ENCODE assay signal across 8 cellular contexts in the genomic region with DNA sequence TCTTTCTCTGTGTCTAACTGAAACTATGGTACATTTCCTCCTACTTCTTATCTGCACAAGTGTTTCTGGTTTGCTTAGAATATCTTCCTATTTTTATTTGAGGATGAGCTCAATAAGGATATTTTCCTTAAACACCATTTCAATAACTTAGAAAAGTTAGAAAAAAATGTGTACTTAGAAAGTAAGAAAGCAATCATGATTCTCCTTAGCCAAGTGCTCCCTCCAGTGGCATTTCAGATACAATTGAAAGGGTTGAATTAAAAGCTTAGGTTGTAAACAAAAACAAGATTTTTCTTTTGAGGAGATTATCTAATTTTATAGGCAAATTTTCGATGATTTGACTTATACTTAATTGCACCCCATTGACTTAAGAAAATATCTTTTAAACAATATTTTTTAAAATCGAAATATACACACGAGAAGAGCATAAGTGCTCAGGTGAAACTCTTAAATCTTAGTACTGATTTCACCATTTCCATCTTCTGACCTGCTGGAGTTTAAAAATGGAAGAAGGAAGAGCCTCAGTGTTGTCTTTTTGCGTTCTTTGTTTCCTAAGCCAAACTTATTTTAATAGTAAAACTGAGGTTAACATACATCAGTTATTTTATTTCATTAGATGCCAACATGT. TPM values are rescaled to one million over a fixed set of nuclear protein-coding genes. Genes with fewer than 3 reads are reported as not detected.
A peak's percentile ranks its signal among the peaks of the same experiment; 100 is the strongest.
DNase-seq lines count a peak whose midpoint lies in the region; ATAC-seq, FAIRE-seq and TF ChIP-seq lines count a peak whose summit lies in the region.

No MANE protein-coding gene starts in this region.

- no peaks in the 10 kb centered on the region for H3K79me2 ChIP-seq in keratinocyte (ENCODE audit: control insufficient read depth, insufficient read depth, low read length)

- DNase-seq in AG09319 (ENCODE audit: extremely low read depth, low read depth) (peak; percentile 43), GM12864 (ENCODE audit: low read depth) (no peak), NCI-H2196 (lab: John Stamatoyannopoulos, UW; ENCODE audit: unreplicated experiment) (peak; percentile 40), amniotic stem cell (lab: John Stamatoyannopoulos, UW) (peak; percentile 52), keratinocyte (ENCODE audit: low read depth, low spot score) (no peak), thyroid gland (peak in 1 of 2 donors; percentile 7)

- FAIRE-seq in keratinocyte (lab: Jason Lieb, UNC): no peak

- no peaks in the 10 kb centered on the region for H3K4me1 ChIP-seq in keratinocyte (ENCODE audit: control insufficient read depth, extremely low read depth, insufficient read depth, low read length)
- H3K4me1 ChIP-seq in thyroid gland: no peaks in the 10 kb centered on the region

- no peak overlapping the region for H2AFZ ChIP-seq in keratinocyte (ENCODE audit: control insufficient read depth, low read length)

- H3K4me3 ChIP-seq in GM12864 (ENCODE audit: low read depth, low read length) (no peak overlapping the region), keratinocyte (ENCODE audit: control insufficient read depth in 2 of 3, extremely low read depth in 1 of 3, insufficient read depth in 2 of 3, low read depth in 1 of 3, low read length in 3 of 3) (no peak overlapping the region), thyroid gland (replicated peaks in 1 of 3) (no peak overlapping the region)

- H3K27ac ChIP-seq in keratinocyte (ENCODE audit: control insufficient read depth, insufficient read depth, low read length): no peak overlapping the region
- H3K27ac ChIP-seq in thyroid gland: no peak overlapping the region

- no peaks in the 10 kb centered on the region for H3K27me3 ChIP-seq in keratinocyte (ENCODE audit: control insufficient read depth, extremely low read depth, insufficient read depth, low read length)
- H3K27me3 ChIP-seq in thyroid gland: no peaks in the 10 kb centered on the region

- TF ChIP-seq POLR2A in thyroid gland (IDR thresholded peaks at IDR 0.05): no peak

- H3K4me2 ChIP-seq in keratinocyte (ENCODE audit: control insufficient read depth, extremely low read depth, insufficient read depth, low read depth, low read length): no peak overlapping the region

- H4K20me1 ChIP-seq in keratinocyte (ENCODE audit: control insufficient read depth, extremely low read depth, insufficient read depth, low read length): no peaks in the 10 kb centered on the region

- intact Hi-C loops in thyroid gland (cut with DNase I): loop anchor here (5.0 kb wide), 1 partner anchor 145 kb away; no protein-coding TSS in a partner anchor

- dilution Hi-C loops in keratinocyte (cut with MboI; ENCODE audit: extremely low pct_ligation_motif_present, low sequenced_read_pairs): no loop called here

- TF ChIP-seq CTCF in AG09319 (IDR thresholded peaks at IDR 0.05; ENCODE audit: low read depth, low read length) (peak; percentile 60), GM12864 (IDR thresholded peaks at IDR 0.05; ENCODE audit: low read depth, low read length, missing control alignments) (peak; percentile 21), keratinocyte (optimal IDR thresholded peaks at IDR 0.05 in 1 of 3, IDR thresholded peaks at IDR 0.05 in 1 of 3, conservative IDR thresholded peaks at IDR 0.05 in 1 of 3; ENCODE audit: extremely low read depth in 1 of 3, insufficient read depth in 2 of 3, low read length in 3 of 3) (peak in 2 of 3 experiments; percentile 27 to 39), thyroid gland (IDR thresholded peaks at IDR 0.05) (peak in 5 of 6 experiments; percentile 10 to 73 (median 67))

- H3K9me3 ChIP-seq in keratinocyte (ENCODE audit: control insufficient read depth, low read depth, low read length) (no peaks in the 10 kb centered on the region), thyroid gland (no peaks in the 10 kb centered on the region)

- WGBS in thyroid gland, 2 donors: 11 to 17% methylated on average over 4 of the region's 4 CpGs

- ATAC-seq in HG03025 (IDR thresholded peaks at IDR 0.05; ENCODE audit: low FRiP score, unreplicated experiment): no peak
- ATAC-seq in HG03280 (IDR thresholded peaks at IDR 0.05; ENCODE audit: unreplicated experiment): no peak

- H3K9ac ChIP-seq in keratinocyte (ENCODE audit: control insufficient read depth, extremely low read depth, insufficient read depth, low read length): no peak overlapping the region

- no peaks in the 10 kb centered on the region for H3K9me1 ChIP-seq in keratinocyte (ENCODE audit: control insufficient read depth, extremely low read depth, insufficient read depth, low read length)

- H3K36me3 ChIP-seq in keratinocyte (ENCODE audit: control insufficient read depth in 2 of 2, extremely low read depth in 1 of 2, insufficient read depth in 2 of 2, low read length in 2 of 2): no peaks in the 10 kb centered on the region
- H3K36me3 ChIP-seq in thyroid gland: no peaks in the 10 kb centered on the region

RNA-seq across cellular contexts. Expression of a gene that starts 26.9 kb away (rescaled TPM):
- not detected in 3 replicates for polyA plus RNA-seq in keratinocyte
- not detected for polyA plus RNA-seq in keratinocyte (2011; ENCODE audit: low read depth)
- polyA plus RNA-seq in keratinocyte (2011; cell fraction: cytosol; rRNA removed): not detected in 2 replicates
- polyA plus RNA-seq in keratinocyte (2011; cell fraction: nucleus; rRNA removed): not detected in 2 replicates
- not detected in 2 replicates for polyA plus RNA-seq in keratinocyte (2012; ENCODE audit: low replicate concordance)
- not detected in 3 replicates for polyA minus RNA-seq in keratinocyte
- not detected for polyA minus RNA-seq in keratinocyte (2011; cell fraction: cytosol; rRNA and poly(A)+ RNA removed)
- not detected in 2 replicates for polyA minus RNA-seq in keratinocyte (2011; cell fraction: nucleus; rRNA and poly(A)+ RNA removed)
- total RNA-seq in thyroid gland: not detected

RNA-seq across cellular contexts. Expression of a gene that starts 50.8 kb away (rescaled TPM):
- polyA plus RNA-seq in keratinocyte: 42.2 to 49.4 TPM (median 42.6 TPM) in 3 replicates
- polyA plus RNA-seq in keratinocyte (2011; ENCODE audit: low read depth): 21.2 TPM
- 31.7 and 38.7 TPM in 2 replicates for polyA plus RNA-seq in keratinocyte (2011; cell fraction: cytosol; rRNA removed)
- polyA plus RNA-seq in keratinocyte (2011; cell fraction: nucleus; rRNA removed): 13.9 and 20.7 TPM in 2 replicates
- 33.7 and 62.8 TPM in 2 replicates for polyA plus RNA-seq in keratinocyte (2012; ENCODE audit: low replicate concordance)
- polyA minus RNA-seq in keratinocyte: 8.3 to 12.6 TPM (median 11.9 TPM) in 3 replicates
- 24.6 TPM for polyA minus RNA-seq in keratinocyte (2011; cell fraction: cytosol; rRNA and poly(A)+ RNA removed)
- 1.1 and 3.3 TPM in 2 replicates for polyA minus RNA-seq in keratinocyte (2011; cell fraction: nucleus; rRNA and poly(A)+ RNA removed)
- total RNA-seq in thyroid gland: 10 to 100 TPM; 45.7 to 95.3 (median 64.5) TPM

Comparison
In these comparisons a context has a peak if more than half of its experiments do, and no peak if none do; other contexts are left out.
1. DNase-seq: peak in AG09319 (single experiment), NCI-H2196 (single experiment) and amniotic stem cell (single experiment); none in GM12864 (single experiment) and keratinocyte (single experiment).
2. Peak in every context shown above with its lines, with median percentiles within 50 percentile points of each other: CTCF ChIP-seq.